In the genomic region with DNA sequence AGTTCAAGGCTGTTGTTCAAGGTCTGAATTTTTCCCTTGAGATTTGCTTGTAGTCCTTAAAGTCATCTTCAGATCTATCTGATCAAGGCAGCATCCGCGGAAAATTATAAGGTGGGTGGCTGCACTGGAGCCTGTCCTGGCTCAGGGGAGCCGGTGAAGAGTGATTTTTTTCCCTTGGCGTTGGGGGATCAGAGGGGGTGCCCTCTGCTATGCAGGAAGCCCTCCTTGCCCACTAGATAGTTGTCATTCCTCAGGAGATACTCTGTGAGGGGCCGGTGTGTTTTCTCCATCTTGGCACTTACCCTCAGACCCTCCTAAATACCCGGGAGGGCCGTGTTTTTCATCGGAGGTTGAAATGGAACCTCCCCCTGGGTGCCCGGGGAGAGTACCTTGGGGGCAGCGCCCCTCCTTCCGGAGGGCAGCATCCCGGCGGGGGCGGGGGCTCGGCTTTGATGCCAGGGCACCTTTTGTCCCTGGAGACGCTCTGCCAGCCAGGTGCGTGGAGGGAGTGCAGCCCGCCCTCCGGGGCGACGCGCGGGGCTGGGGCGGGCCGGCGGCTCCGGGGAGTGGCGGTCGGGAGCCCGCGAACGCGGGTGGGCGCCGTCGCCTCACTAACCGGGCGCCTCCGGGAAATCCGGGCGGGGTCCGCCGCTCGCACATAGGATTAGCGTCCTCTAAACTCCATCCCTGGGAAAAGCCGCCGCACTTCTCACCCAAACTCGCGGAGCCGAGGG, we compare ENCODE assay signal across 8 cellular contexts. TPM values are rescaled to one million over a fixed set of nuclear protein-coding genes. Genes with fewer than 3 reads are reported as not detected.
DNase-seq lines count a peak whose midpoint lies in the region; ATAC-seq and TF ChIP-seq lines count a peak whose summit lies in the region.
"Not testable (repeated sequence)": the region's sequence is repeated elsewhere in the genome, so short reads cannot be mapped to it uniquely, and the experiment has no call there.

No MANE protein-coding gene starts in this region.

- CTCF ChIA-PET in activated B cell treated with CpG ODN at 0.5 μM for 24 hours (lab: Charles Lee): not testable (repeated sequence)

- DNase-seq in GM03348 (ENCODE audit: low spot score) (peak; percentile 44), H7 (peak; percentile 69), activated B cell treated with CpG ODN at 0.5 μM for 24 hours (peak; percentile 56), body of pancreas (peak; percentile 17 to 44 (median 37)), hepatic stellate cell (ENCODE audit: low spot score) (peak; percentile 29), tibial artery (peak in 1 of 2 donors; percentile 66)
- not testable (repeated sequence) for DNase-seq in Jurkat, Clone E6-1 (ENCODE audit: low read depth, low spot score); progenitor cell of endocrine pancreas (ENCODE audit: low spot score, unreplicated experiment)

- H3K4me1 ChIP-seq in body of pancreas: peaks cover 31% of the 10 kb centered on the region
- H3K4me1 ChIP-seq in tibial artery: peaks cover 0 to 34% (median 13%) of the 10 kb centered on the region in 4 donors

- POLR2A ChIA-PET in activated B cell treated with CpG ODN at 0.5 μM for 24 hours (lab: Charles Lee): not testable (repeated sequence)

- H3K4me1 Mint-ChIP-seq in activated B cell treated with CpG ODN at 0.5 μM for 24 hours (peaks cover 28% of the 10 kb centered on the region), progenitor cell of endocrine pancreas (ENCODE audit: low read depth) (peaks cover 23% of the 10 kb centered on the region)

- H3K4me3 Mint-ChIP-seq in activated B cell treated with CpG ODN at 0.5 μM for 24 hours (peak overlapping the region; percentile 85), progenitor cell of endocrine pancreas (ENCODE audit: low read depth) (peak overlapping the region; percentile 83)

- H3K27ac ChIP-seq in body of pancreas (peak overlapping the region; percentile 94 to 98 (median 96)), tibial artery (peak overlapping the region; percentile 92 to 100)

- not testable (repeated sequence) for H3K27me3 ChIP-seq in H7 (ENCODE audit: control insufficient read depth, insufficient read depth, low read length); body of pancreas; tibial artery

- ATAC-seq in activated B cell treated with CpG ODN at 0.5 μM for 24 hours (ENCODE audit: low read depth): peak; percentile 38
- ATAC-seq in body of pancreas: peak; percentile 6

- not testable (repeated sequence) for TF ChIP-seq POLR2A in body of pancreas (IDR thresholded peaks at IDR 0.05)

- 3 to 100% methylated on average over 1 to 40 of the region's 50 CpGs for WGBS in body of pancreas, 2 donors

- TF ChIP-seq CTCF in activated B cell treated with CpG ODN at 0.5 μM for 24 hours (IDR thresholded peaks at IDR 0.05); body of pancreas (IDR thresholded peaks at IDR 0.05); progenitor cell of endocrine pancreas (IDR thresholded peaks at IDR 0.05; ENCODE audit: unreplicated experiment); tibial artery (IDR thresholded peaks at IDR 0.05): not testable (repeated sequence)

- not testable (repeated sequence) for H3K27me3 Mint-ChIP-seq in activated B cell treated with CpG ODN at 0.5 μM for 24 hours, progenitor cell of endocrine pancreas

- not testable (repeated sequence) for H3K36me3 ChIP-seq in H7 (replicated peaks; ENCODE audit: control insufficient read depth, insufficient read depth, low read length); body of pancreas (replicated peaks in 1 of 2; ENCODE audit: insufficient read depth in 1 of 2, low read depth in 2 of 2); tibial artery

- H3K9me3 ChIP-seq in body of pancreas, tibial artery: not testable (repeated sequence)

- H3K27ac Mint-ChIP-seq in activated B cell treated with CpG ODN at 0.5 μM for 24 hours (peak overlapping the region; percentile 87), progenitor cell of endocrine pancreas (peak overlapping the region; percentile 95)

- H3K9me3 Mint-ChIP-seq in activated B cell treated with CpG ODN at 0.5 μM for 24 hours; progenitor cell of endocrine pancreas (ENCODE audit: low read depth): not testable (repeated sequence)

- H3K4me3 ChIP-seq in H7 (ENCODE audit: insufficient read depth, low read depth, low read length) (peak overlapping the region; percentile 50), body of pancreas (peak overlapping the region; percentile 34 to 41), tibial artery (peak overlapping the region; percentile 76 to 98)
- H3K4me3 ChIP-seq in Jurkat, Clone E6-1 (ENCODE audit: low read length): peak overlapping the region; percentile 78

- peaks cover 19% of the 10 kb centered on the region for H3K36me3 Mint-ChIP-seq in activated B cell treated with CpG ODN at 0.5 μM for 24 hours (ENCODE audit: low read depth)
- not testable (repeated sequence) for H3K36me3 Mint-ChIP-seq in progenitor cell of endocrine pancreas (ENCODE audit: insufficient read depth)

- intact Hi-C loops in activated B cell treated with CpG ODN at 0.5 μM for 24 hours (cut with micrococcal nuclease): loop anchor here (2.0 to 5.0 kb wide), 2 partner anchors 23 to 332 kb away; a partner anchor contains a TSS
- intact Hi-C loops in body of pancreas (cut with DNase I); tibial artery (cut with DNase I; ENCODE audit: low total_unique reads): not testable (repeated sequence)

RNA-seq across cellular contexts. Expression of a gene that starts 53.7 kb away (rescaled TPM):
- total RNA-seq in H7 (2014; rRNA removed; shearing (Covaris generic)): 39.5 TPM in 2 replicates
- polyA plus RNA-seq in Jurkat, Clone E6-1 (2012; ENCODE audit: insufficient read depth, insufficient read length): 27.0 TPM
- total RNA-seq in activated B cell treated with CpG ODN at 0.5 μM for 24 hours: 32.7 and 35.7 TPM in 2 replicates
- 10 to 100 TPM; 15.3 to 18.1 TPM for total RNA-seq in body of pancreas
- total RNA-seq in progenitor cell of endocrine pancreas: 36.9 and 37.0 TPM in 2 replicates
